19 cellular contexts compared by ENCODE assay signal in the genomic region with DNA sequence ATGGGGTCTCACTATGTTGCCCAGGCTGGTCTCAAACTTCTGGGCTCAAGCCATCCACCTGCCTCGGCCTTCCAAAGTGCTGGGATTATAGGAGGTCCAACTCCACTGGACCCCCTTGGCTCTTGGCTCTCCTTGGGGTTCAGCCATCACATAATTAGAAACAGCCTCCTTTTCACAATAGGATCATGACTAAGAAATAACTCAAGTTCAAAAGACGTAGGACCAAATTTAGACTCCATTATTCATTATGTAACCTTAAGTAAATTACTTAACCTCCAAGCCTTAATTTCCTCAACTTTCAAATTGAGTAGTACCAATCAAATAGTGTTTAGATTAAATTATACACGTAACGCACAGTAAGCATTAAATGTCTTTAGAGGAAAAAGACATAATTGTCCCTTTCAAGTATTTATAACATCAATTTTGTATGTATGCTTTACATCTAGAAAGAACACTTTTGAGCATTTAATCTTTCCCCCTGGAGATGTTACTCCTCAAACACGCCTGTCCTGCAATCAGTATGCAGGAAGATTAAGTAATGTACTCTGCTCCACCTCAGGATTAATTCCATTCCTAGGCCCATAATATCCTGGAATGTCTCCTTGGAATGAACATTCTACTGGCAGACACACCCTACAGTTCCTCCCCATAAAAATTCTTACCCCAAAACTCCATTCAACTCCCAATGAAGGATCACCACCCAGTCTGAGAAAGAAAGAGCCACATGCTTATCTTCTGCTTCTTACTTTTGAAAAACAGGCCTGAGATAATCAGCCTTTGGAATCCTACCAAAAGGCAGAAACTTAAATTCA. TPM values are rescaled to one million over a fixed set of nuclear protein-coding genes. Genes with fewer than 3 reads are reported as not detected.
A peak's percentile ranks its signal among the peaks of the same experiment; 100 is the strongest.
DNase-seq lines count a peak whose midpoint lies in the region; ATAC-seq, FAIRE-seq and TF ChIP-seq lines count a peak whose summit lies in the region.
"Had no signal": no experiment of that assay in that cellular context is flagged by ENCODE, and none has a peak within 500 bp of the region (broad histone marks: within the 10 kb centered on the region; RNA-seq: fewer than 3 reads in every experiment).

No MANE protein-coding gene starts in this region.

- H3K36me3 Mint-ChIP-seq in astrocyte (ENCODE audit: low read depth, unreplicated experiment) (no peaks in the 10 kb centered on the region), type B pancreatic cell (no peaks in the 10 kb centered on the region)
- no peaks in the 10 kb centered on the region for H3K36me3 Mint-ChIP-seq in activated naive CD4-positive, alpha-beta T cell treated with anti-CD3 and anti-CD28 coated beads for 36 hours (ENCODE audit: low read depth)

- whole genome bisulfite sequencing in heart right ventricle, 2 donors: 86 to 88% methylated on average over 5 of the region's 5 CpGs
- WGBS in right cardiac atrium: 85% methylated on average over 5 of the region's 5 CpGs
- 86 to 88% methylated on average over 5 of the region's 5 CpGs for WGBS in lung, 2 donors

- H3K4me2 ChIP-seq in astrocyte (ENCODE audit: low read length): no peak overlapping the region
- H3K4me2 ChIP-seq: PC-9 had no signal

- H3K27me3 Mint-ChIP-seq in astrocyte (ENCODE audit: low read depth, unreplicated experiment) (no peaks in the 10 kb centered on the region), type B pancreatic cell (no peaks in the 10 kb centered on the region)
- H3K27me3 Mint-ChIP-seq in activated naive CD4-positive, alpha-beta T cell treated with anti-CD3 and anti-CD28 coated beads for 36 hours (ENCODE audit: low read depth): peaks cover 2% of the 10 kb centered on the region
- H3K27me3 Mint-ChIP-seq: activated T-cell treated with anti-CD3 and anti-CD28 coated beads, Interleukin-2, amount 50 U/mL, for 24 hours had no signal

- no peak overlapping the region for H2AFZ ChIP-seq in astrocyte (ENCODE audit: low read depth, low read length)
- H2AFZ ChIP-seq: PC-9 had no signal

- H3K27me3 ChIP-seq in heart right ventricle (no peaks in the 10 kb centered on the region), right cardiac atrium (ENCODE audit: control insufficient read depth, insufficient read depth) (no peaks in the 10 kb centered on the region), astrocyte (ENCODE audit: insufficient read depth, low read length) (no peaks in the 10 kb centered on the region), lung (ENCODE audit: control insufficient read depth, insufficient read depth) (no peaks in the 10 kb centered on the region)
- H3K27me3 ChIP-seq: neutrophil, spleen had no signal

- H3K4me3 Mint-ChIP-seq in astrocyte (ENCODE audit: unreplicated experiment) (no peak overlapping the region), type B pancreatic cell (no peak overlapping the region)
- H3K4me3 Mint-ChIP-seq in activated naive CD4-positive, alpha-beta T cell treated with anti-CD3 and anti-CD28 coated beads for 36 hours: no peak overlapping the region
- H3K4me3 Mint-ChIP-seq: activated T-cell treated with anti-CD3 and anti-CD28 coated beads, Interleukin-2, amount 50 U/mL, for 24 hours; T-helper 1 cell treated with Interleukin-12 subunit alpha and Interleukin-12 subunit beta and Interleukin-4 antibody, amounts not matched to agents 30 μg/mL and 1 μg/mL, for 36 hours had no signal

- no peak for FAIRE-seq in astrocyte (lab: Jason Lieb, UNC)
- FAIRE-seq: HTR-8/SVneo had no signal

- H3K27ac ChIP-seq in heart right ventricle: peak overlapping the region in 7 of 10 donors; percentile 9 to 76 (median 54)
- no peak overlapping the region for H3K27ac ChIP-seq in right cardiac atrium (ENCODE audit: low read length)
- no peak overlapping the region for H3K27ac ChIP-seq in astrocyte (ENCODE audit: low read depth, low read length)
- peak overlapping the region in 1 of 2 donors; percentile 21 for H3K27ac ChIP-seq in lung (ENCODE audit: low read depth in 1 of 2, low read length in 1 of 2)
- H3K27ac ChIP-seq: neutrophil, PC-9, spleen had no signal

- H3K36me3 ChIP-seq in heart right ventricle: no peaks in the 10 kb centered on the region
- no peaks in the 10 kb centered on the region for H3K36me3 ChIP-seq in astrocyte (ENCODE audit: insufficient read depth, low read length)
- no peaks in the 10 kb centered on the region for H3K36me3 ChIP-seq in lung (ENCODE audit: control insufficient read depth in 2 of 2, insufficient read depth in 2 of 2, low read length in 2 of 2)
- H3K36me3 ChIP-seq: neutrophil, spleen had no signal

- H3K4me1 ChIP-seq in heart right ventricle: peaks cover 0 to 74% (median 23%) of the 10 kb centered on the region in 9 donors
- H3K4me1 ChIP-seq in right cardiac atrium (ENCODE audit: control insufficient read depth, insufficient read depth, low read length): no peaks in the 10 kb centered on the region
- no peaks in the 10 kb centered on the region for H3K4me1 ChIP-seq in astrocyte (ENCODE audit: insufficient read depth, low read length)
- peaks cover 2 to 10% of the 10 kb centered on the region in 2 donors for H3K4me1 ChIP-seq in lung (ENCODE audit: control insufficient read depth in 2 of 2, insufficient read depth in 2 of 2, low read length in 2 of 2)

- CTCF ChIA-PET in activated naive CD4-positive, alpha-beta T cell treated with anti-CD3 and anti-CD28 coated beads for 36 hours (lab: Charles Lee): no interaction called here

- H3K4me3 ChIP-seq in heart right ventricle (no peak overlapping the region), right cardiac atrium (ENCODE audit: low read length) (no peak overlapping the region), astrocyte (ENCODE audit: insufficient read depth, low read depth, low read length) (no peak overlapping the region), lung (no peak overlapping the region)
- H3K4me3 ChIP-seq: PC-9, spleen had no signal

- no peaks in the 10 kb centered on the region for H4K20me1 ChIP-seq in astrocyte (ENCODE audit: insufficient read depth, low read length)

- H3K9me3 Mint-ChIP-seq in astrocyte (ENCODE audit: unreplicated experiment) (no peaks in the 10 kb centered on the region), type B pancreatic cell (no peaks in the 10 kb centered on the region)
- H3K9me3 Mint-ChIP-seq in activated naive CD4-positive, alpha-beta T cell treated with anti-CD3 and anti-CD28 coated beads for 36 hours: no peaks in the 10 kb centered on the region
- H3K9me3 Mint-ChIP-seq: activated T-cell treated with anti-CD3 and anti-CD28 coated beads, Interleukin-2, amount 50 U/mL, for 24 hours; T-helper 1 cell treated with Interleukin-12 subunit alpha and Interleukin-12 subunit beta and Interleukin-4 antibody, amounts not matched to agents 30 μg/mL and 1 μg/mL, for 36 hours had no signal

- peak in 1 of 8 donors; percentile 29 for ATAC-seq in heart right ventricle
- no peak for ATAC-seq in right cardiac atrium
- peak; percentile 50 for ATAC-seq in lung (ENCODE audit: insufficient read depth, low FRiP score)

- TF ChIP-seq CTCF in heart right ventricle (IDR thresholded peaks at IDR 0.05): no peak
- no peak for TF ChIP-seq CTCF in astrocyte (IDR thresholded peaks at IDR 0.05; ENCODE audit: insufficient read depth, low read depth, low read length)
- TF ChIP-seq CTCF in lung (IDR thresholded peaks at IDR 0.05; ENCODE audit: control extremely low read depth, extremely low read depth): no peak
- TF ChIP-seq CTCF in type B pancreatic cell (conservative IDR thresholded peaks at IDR 0.05): no peak

- H3K9ac ChIP-seq in astrocyte (ENCODE audit: low read length): no peak overlapping the region

- H3K79me2 ChIP-seq in astrocyte (ENCODE audit: insufficient read depth, low read length): peaks cover 2% of the 10 kb centered on the region

- H3K9me3 ChIP-seq in heart right ventricle (no peaks in the 10 kb centered on the region), right cardiac atrium (ENCODE audit: control insufficient read depth, low read length) (no peaks in the 10 kb centered on the region), astrocyte (ENCODE audit: insufficient read depth, low read depth, low read length) (no peaks in the 10 kb centered on the region), lung (ENCODE audit: control insufficient read depth in 2 of 2, insufficient read depth in 1 of 2, low read length in 1 of 2) (no peaks in the 10 kb centered on the region)
- H3K9me3 ChIP-seq: neutrophil, spleen had no signal

- DNase-seq in heart right ventricle (no peak), right cardiac atrium (no peak), astrocyte (ENCODE audit: low read depth) (peak; percentile 33), lung (ENCODE audit: low spot score) (no peak), type B pancreatic cell (ENCODE audit: extremely low spot score, unreplicated experiment) (no peak), medulla oblongata (ENCODE audit: extremely low spot score) (no peak), T-helper 9 cell (no peak)
- no peak for DNase-seq in activated naive CD4-positive, alpha-beta T cell treated with anti-CD3 and anti-CD28 coated beads for 36 hours
- DNase-seq: ACHN; activated CD4-positive, alpha-beta T cell treated with anti-CD3 and anti-CD28 coated beads for 1 hour; activated T-cell treated with anti-CD3 and anti-CD28 coated beads, Interleukin-2, amount 50 U/mL, for 24 hours; NCI-H1092; NCI-H2227 treated with DMSO at 0.1 percent for 48 hours; PC-9; spleen; substantia nigra had no signal

- intact Hi-C loops in heart right ventricle (cut with DNase I) (no loop called here), right cardiac atrium (cut with DNase I) (no loop called here)
- intact Hi-C loops in activated naive CD4-positive, alpha-beta T cell treated with anti-CD3 and anti-CD28 coated beads for 36 hours (cut with micrococcal nuclease): no loop called here

- H3K27ac Mint-ChIP-seq in astrocyte (ENCODE audit: unreplicated experiment) (peak overlapping the region; percentile 2), type B pancreatic cell (peak overlapping the region; percentile 13)
- H3K27ac Mint-ChIP-seq in activated naive CD4-positive, alpha-beta T cell treated with anti-CD3 and anti-CD28 coated beads for 36 hours: no peak overlapping the region
- H3K27ac Mint-ChIP-seq: activated T-cell treated with anti-CD3 and anti-CD28 coated beads, Interleukin-2, amount 50 U/mL, for 24 hours; T-helper 1 cell treated with Interleukin-12 subunit alpha and Interleukin-12 subunit beta and Interleukin-4 antibody, amounts not matched to agents 30 μg/mL and 1 μg/mL, for 36 hours had no signal

- H3K4me1 Mint-ChIP-seq in astrocyte (ENCODE audit: low read depth, unreplicated experiment) (peaks cover 15% of the 10 kb centered on the region), type B pancreatic cell (ENCODE audit: unreplicated experiment) (peaks cover 29% of the 10 kb centered on the region)
- no peaks in the 10 kb centered on the region for H3K4me1 Mint-ChIP-seq in activated naive CD4-positive, alpha-beta T cell treated with anti-CD3 and anti-CD28 coated beads for 36 hours (ENCODE audit: low read depth)

RNA-seq across cellular contexts. Expression of a gene that starts 49.1 kb away (rescaled TPM):
- total RNA-seq in heart right ventricle: 10 to 100 TPM; 12.1 to 20.5 (median 15.1) TPM
- polyA plus RNA-seq in heart right ventricle: 1 to 10 TPM; 5.0 to 6.0 TPM
- 1 to 10 TPM; 7.3 to 9.2 (median 8.6) TPM for total RNA-seq in right cardiac atrium
- polyA plus RNA-seq in right cardiac atrium: 3.2 TPM
- 17.6 and 18.6 TPM in 2 replicates for total RNA-seq in astrocyte
- total RNA-seq in lung: 10 to 100 TPM; 83.8 to 86.5 TPM
- polyA plus RNA-seq in lung: 10 to 100 TPM; 13.0 to 23.6 TPM
- 28.2 and 32.1 TPM in 2 replicates for total RNA-seq in type B pancreatic cell (ENCODE audit: low replicate concordance)
- total RNA-seq in activated naive CD4-positive, alpha-beta T cell treated with anti-CD3 and anti-CD28 coated beads for 36 hours: not detected

Comparison
In these comparisons a context has a peak if more than half of its experiments do, and no peak if none do; other contexts are left out.
1. H3K27ac ChIP-seq: peak in heart right ventricle (7 of 10); none in right cardiac atrium (single experiment) and astrocyte (single experiment).
2. RNA of a gene that starts 49.1 kb away (total RNA-seq): 83.8 to 86.5 TPM in lung, 28.2 to 32.1 TPM in type B pancreatic cell, 17.6 to 18.6 TPM in astrocyte, 12.1 to 20.5 TPM in heart right ventricle and 7.3 to 9.2 TPM in right cardiac atrium; not detected in activated naive CD4-positive, alpha-beta T cell treated with anti-CD3 and anti-CD28 coated beads for 36 hours; every median in the first group is over 4 times any median in the second.